In the genomic region with DNA sequence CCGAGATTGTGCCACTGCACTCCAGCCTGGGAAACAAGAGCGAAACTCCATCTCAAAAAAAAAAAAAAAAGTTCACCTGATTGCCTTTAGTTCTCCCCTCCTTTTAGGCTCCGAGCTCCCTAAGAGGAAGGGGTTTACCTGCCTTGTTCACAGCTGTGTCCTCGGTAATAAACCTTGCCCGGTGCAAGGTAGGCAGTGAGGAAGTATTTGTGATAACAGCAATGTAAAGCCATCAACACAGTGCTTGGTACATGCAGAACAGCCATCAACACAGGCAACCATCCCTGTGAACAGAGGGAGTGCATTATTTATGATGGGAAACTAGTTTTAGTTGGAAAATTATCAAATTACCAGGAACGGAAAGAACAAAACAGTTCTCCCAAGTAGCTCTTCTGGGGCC, we compare ENCODE assay signal across 19 cellular contexts. TPM values are rescaled to one million over a fixed set of nuclear protein-coding genes. Genes with fewer than 3 reads are reported as not detected.
A peak's percentile ranks its signal among the peaks of the same experiment; 100 is the strongest.
DNase-seq lines count a peak whose midpoint lies in the region; ATAC-seq and TF ChIP-seq lines count a peak whose summit lies in the region.
"Had no signal": no experiment of that assay in that cellular context is flagged by ENCODE, and none has a peak within 500 bp of the region (broad histone marks: within the 10 kb centered on the region; RNA-seq: fewer than 3 reads in every experiment).

No MANE protein-coding gene starts in this region.

- no peak overlapping the region for H3K4me2 ChIP-seq in neural progenitor cell

- no peak overlapping the region for H3K4me3 Mint-ChIP-seq in activated CD8-positive, alpha-beta memory T cell treated with anti-CD3 and anti-CD28 coated beads, Interleukin-2, amount 10 ng/mL, durations not matched to agents 7 days and 5 days
- H3K4me3 Mint-ChIP-seq in osteocyte (ENCODE audit: unreplicated experiment) = no peak overlapping the region
- no peak overlapping the region for H3K4me3 Mint-ChIP-seq in neural progenitor cell
- H3K4me3 Mint-ChIP-seq: CD8-positive, alpha-beta T cell; HFFc6 had no signal

- peaks cover 4% of the 10 kb centered on the region for H3K27me3 ChIP-seq in neural progenitor cell

- DNase-seq in activated CD8-positive, alpha-beta memory T cell treated with anti-CD3 and anti-CD28 coated beads, Interleukin-2, amount 10 ng/mL, durations not matched to agents 7 days and 5 days = peak; percentile 16
- no peak for DNase-seq in activated CD8-positive, alpha-beta memory T cell treated with anti-CD3 and anti-CD28 coated beads for 24 hours
- DNase-seq in ecto neural progenitor cell (ENCODE audit: low spot score) (peak; percentile 25), osteocyte (ENCODE audit: extremely low spot score, unreplicated experiment) (peak; percentile 54), superior temporal gyrus (ENCODE audit: extremely low spot score) (no peak), neural progenitor cell (ENCODE audit: low spot score) (no peak), coronary artery (ENCODE audit: low spot score) (no peak), NCI-H748 treated with DMSO at 0.1 percent for 48 hours (lab: John Stamatoyannopoulos, UW) (no peak)
- DNase-seq: COR-L47, DMS53, HCEC 1CT, HFFc6 had no signal

- H3K79me2 ChIP-seq in neural progenitor cell (ENCODE audit: low read depth) = no peaks in the 10 kb centered on the region

- no peak overlapping the region for H3K27ac ChIP-seq in neural progenitor cell
- H3K27ac ChIP-seq in coronary artery = no peak overlapping the region
- H3K27ac ChIP-seq: 22Rv1, HL-60 had no signal

- H3K36me3 Mint-ChIP-seq in activated CD8-positive, alpha-beta memory T cell treated with anti-CD3 and anti-CD28 coated beads, Interleukin-2, amount 10 ng/mL, durations not matched to agents 7 days and 5 days = no peaks in the 10 kb centered on the region
- H3K36me3 Mint-ChIP-seq in osteocyte (ENCODE audit: unreplicated experiment) = no peaks in the 10 kb centered on the region
- H3K36me3 Mint-ChIP-seq in neural progenitor cell = no peaks in the 10 kb centered on the region
- H3K36me3 Mint-ChIP-seq: CD14-positive monocyte; CD8-positive, alpha-beta T cell had no signal

- H2AFZ ChIP-seq in neural progenitor cell (replicated peaks) = no peak overlapping the region

- TF ChIP-seq CTCF in osteocyte (IDR thresholded peaks at IDR 0.05) (no peak), neural progenitor cell (IDR thresholded peaks at IDR 0.05) (no peak), coronary artery (IDR thresholded peaks at IDR 0.05) (no peak)

- H3K27me3 Mint-ChIP-seq in activated CD8-positive, alpha-beta memory T cell treated with anti-CD3 and anti-CD28 coated beads, Interleukin-2, amount 10 ng/mL, durations not matched to agents 7 days and 5 days = peaks cover 56% of the 10 kb centered on the region
- H3K27me3 Mint-ChIP-seq in osteocyte (ENCODE audit: unreplicated experiment) (peaks cover 72% of the 10 kb centered on the region), neural progenitor cell (ENCODE audit: insufficient read depth, low read depth) (peaks cover 5% of the 10 kb centered on the region)

- ATAC-seq in activated CD8-positive, alpha-beta memory T cell treated with anti-CD3 and anti-CD28 coated beads, Interleukin-2, amount 10 ng/mL, durations not matched to agents 7 days and 5 days = no peak
- ATAC-seq: CD8-positive, alpha-beta T cell had no signal

- peaks cover 20% of the 10 kb centered on the region for H3K4me1 ChIP-seq in neural progenitor cell

- H3F3A ChIP-seq in neural progenitor cell (ENCODE audit: low read depth) = peaks cover 27% of the 10 kb centered on the region

- H3K9me3 Mint-ChIP-seq in activated CD8-positive, alpha-beta memory T cell treated with anti-CD3 and anti-CD28 coated beads, Interleukin-2, amount 10 ng/mL, durations not matched to agents 7 days and 5 days (ENCODE audit: low read depth) = no peaks in the 10 kb centered on the region
- no peaks in the 10 kb centered on the region for H3K9me3 Mint-ChIP-seq in osteocyte (ENCODE audit: unreplicated experiment)
- H3K9me3 Mint-ChIP-seq in neural progenitor cell = no peaks in the 10 kb centered on the region
- H3K9me3 Mint-ChIP-seq: HFFc6 had no signal

- no peaks in the 10 kb centered on the region for H4K20me1 ChIP-seq in neural progenitor cell (ENCODE audit: low read depth)

- H3K4me1 Mint-ChIP-seq in activated CD8-positive, alpha-beta memory T cell treated with anti-CD3 and anti-CD28 coated beads, Interleukin-2, amount 10 ng/mL, durations not matched to agents 7 days and 5 days = no peaks in the 10 kb centered on the region
- peaks cover 4% of the 10 kb centered on the region for H3K4me1 Mint-ChIP-seq in osteocyte (ENCODE audit: unreplicated experiment)
- peaks cover 54% of the 10 kb centered on the region for H3K4me1 Mint-ChIP-seq in neural progenitor cell

- no peaks in the 10 kb centered on the region for H3K9me3 ChIP-seq in neural progenitor cell (ENCODE audit: low read depth)

- H3K27ac Mint-ChIP-seq in activated CD8-positive, alpha-beta memory T cell treated with anti-CD3 and anti-CD28 coated beads, Interleukin-2, amount 10 ng/mL, durations not matched to agents 7 days and 5 days = no peak overlapping the region
- no peak overlapping the region for H3K27ac Mint-ChIP-seq in osteocyte (ENCODE audit: unreplicated experiment)
- no peak overlapping the region for H3K27ac Mint-ChIP-seq in neural progenitor cell
- H3K27ac Mint-ChIP-seq: CD8-positive, alpha-beta T cell; HFFc6 had no signal

- H3K9ac ChIP-seq in neural progenitor cell = no peak overlapping the region

- H3K36me3 ChIP-seq in neural progenitor cell = no peaks in the 10 kb centered on the region

- CTCF ChIA-PET in activated CD8-positive, alpha-beta memory T cell treated with anti-CD3 and anti-CD28 coated beads, Interleukin-2, amount 10 ng/mL, durations not matched to agents 7 days and 5 days (lab: Charles Lee) = no interaction called here

- H3K4me3 ChIP-seq in neural progenitor cell = no peak overlapping the region
- H3K4me3 ChIP-seq in coronary artery = no peak overlapping the region

RNA-seq across cellular contexts. Expression of a gene that starts 1.8 kb away (rescaled TPM):
- not detected for total RNA-seq in activated CD8-positive, alpha-beta memory T cell treated with anti-CD3 and anti-CD28 coated beads, Interleukin-2, amount 10 ng/mL, durations not matched to agents 7 days and 5 days
- total RNA-seq in osteocyte (not detected in 2 replicates), neural progenitor cell (ENCODE audit: low replicate concordance) (not detected in 2 replicates)
- total RNA-seq: A673; CD8-positive, alpha-beta T cell; Daoy; H4; HFFc6 had no signal

RNA-seq across cellular contexts. Expression of a gene that starts 23.2 kb away (rescaled TPM):
- 10 to 100 TPM; 31.4 to 37.5 TPM for total RNA-seq in activated CD8-positive, alpha-beta memory T cell treated with anti-CD3 and anti-CD28 coated beads, Interleukin-2, amount 10 ng/mL, durations not matched to agents 7 days and 5 days
- total RNA-seq in osteocyte (24.3 and 24.7 TPM in 2 replicates), neural progenitor cell (ENCODE audit: low replicate concordance) (50.2 and 77.6 TPM in 2 replicates)

Comparison
In these comparisons a context has a peak if more than half of its experiments do, and no peak if none do; other contexts are left out.
1. DNase-seq: peak in activated CD8-positive, alpha-beta memory T cell treated with anti-CD3 and anti-CD28 coated beads, Interleukin-2, amount 10 ng/mL, durations not matched to agents 7 days and 5 days (single experiment), ecto neural progenitor cell (single experiment) and osteocyte (single experiment); none in activated CD8-positive, alpha-beta memory T cell treated with anti-CD3 and anti-CD28 coated beads for 24 hours (single experiment), superior temporal gyrus (single experiment), neural progenitor cell (single experiment), coronary artery (single experiment) and NCI-H748 treated with DMSO at 0.1 percent for 48 hours (single experiment).